8 cellular contexts compared by ENCODE assay signal in genomic region chr19:43532962-43533545, GRCh38. TPM values are rescaled to one million over a fixed set of nuclear protein-coding genes. Genes with fewer than 3 reads are reported as not detected.
DNase-seq lines count a peak whose midpoint lies in the region; ATAC-seq and TF ChIP-seq lines count a peak whose summit lies in the region.

Gene ZNF575, plus strand, starts transcription at chr19:43533188. Its CDS starts 1,235 bp downstream, at chr19:43534423.

- H3K9me3 ChIP-seq in SK-N-SH (no peaks in the 10 kb centered on the region), ovary (no peaks in the 10 kb centered on the region), thyroid gland (no peaks in the 10 kb centered on the region)

- H3K36me3 ChIP-seq in SK-N-SH (replicated peaks in 1 of 2; ENCODE audit: control insufficient read depth in 1 of 2, insufficient read depth in 2 of 2, low read length in 1 of 2): peaks cover 0 to 4% of the 10 kb centered on the region in 2 experiments
- no peaks in the 10 kb centered on the region for H3K36me3 ChIP-seq in ovary
- no peaks in the 10 kb centered on the region for H3K36me3 ChIP-seq in thyroid gland

- H3K27me3 ChIP-seq in SK-N-SH (ENCODE audit: insufficient read depth) (no peaks in the 10 kb centered on the region), ovary (no peaks in the 10 kb centered on the region), thyroid gland (no peaks in the 10 kb centered on the region)

- intact Hi-C loops in head of caudate nucleus (cut with DNase I): loop anchor here (10.0 kb wide), 1 partner anchor 62 kb away; the partner anchor contains the start of genes IRGQ and ZNF576
- intact Hi-C loops in ovary (cut with DNase I): loop anchor here in 1 of 4 donors (5.0 kb wide), 1 partner anchor 64 kb away; the partner anchor contains the start of genes IRGQ and ZNF576
- intact Hi-C loops in thyroid gland (cut with DNase I): loop anchor here (10.0 kb wide), 1 partner anchor 62 kb away; the partner anchor contains the start of genes IRGQ and ZNF576

- H4K20me1 ChIP-seq in SK-N-SH (ENCODE audit: insufficient read depth): no peaks in the 10 kb centered on the region

- CTCF ChIA-PET in HEK293T (lab: Yijun Ruan, JAX) (interaction anchor here (0.6 to 1.9 kb wide), 5 partner anchors 23 to 210 kb away, joined by 3 to 7 read pairs (median 4); no protein-coding TSS in a partner anchor), SK-N-SH (lab: Yijun Ruan, JAX) (interaction anchor here (0.7 to 24.7 kb wide), 5 partner anchors 14 to 136 kb away, joined by 3 to 632 read pairs (median 19); no protein-coding TSS in a partner anchor)

- peaks cover 23% of the 10 kb centered on the region for H3F3A ChIP-seq in SK-N-SH (replicated peaks; ENCODE audit: insufficient read depth)

- H3K4me1 ChIP-seq in SK-N-SH (ENCODE audit: control insufficient read depth in 1 of 2, insufficient read depth in 2 of 2, low read depth in 1 of 2, low read length in 1 of 2) (peaks cover 0 to 10% of the 10 kb centered on the region in 2 experiments; a peak in 1 of 4 replicates), ovary (ENCODE audit: insufficient read depth) (peaks cover 5% of the 10 kb centered on the region), thyroid gland (peaks cover 13 to 39% of the 10 kb centered on the region in 2 donors)

- POLR2A ChIA-PET in HEK293T (lab: Yijun Ruan, JAX): interaction anchor here (1.1 to 1.3 kb wide), 3 partner anchors 13 to 63 kb away, joined by 3 to 8 read pairs (median 5); partner anchors contain the start of genes IRGQ and ZNF576
- POLR2A ChIA-PET in SK-N-SH (lab: Yijun Ruan, JAX): interaction anchor here (0.6 to 1.2 kb wide), 4 partner anchors 47 to 426 kb away, joined by 3 to 6 read pairs (median 4); no protein-coding TSS in a partner anchor

- peak within 1 kb of the TSS; percentile 56; the same call in 1 of the 2 replicates for H3K9ac ChIP-seq in SK-N-SH

- H3K79me2 ChIP-seq in SK-N-SH (ENCODE audit: insufficient read depth): no peaks in the 10 kb centered on the region

- no peak; a peak in 1 of 4 replicates for TF ChIP-seq EP300 in SK-N-SH (IDR thresholded peaks at IDR 0.05; ENCODE audit: borderline replicate concordance in 1 of 2, low read depth in 1 of 2, low read length in 1 of 2)
- TF ChIP-seq EP300 in ovary (IDR thresholded peaks at IDR 0.05): no peak

- peak within 1 kb of the TSS; percentile 74 for H2AFZ ChIP-seq in SK-N-SH (ENCODE audit: low read depth)

- H3K27ac ChIP-seq in SK-N-SH (ENCODE audit: low read depth in 2 of 2, low read length in 1 of 2): peak within 1 kb of the TSS; percentile 78 to 95
- peak within 1 kb of the TSS; percentile 5 to 74 for H3K27ac ChIP-seq in ovary
- peak within 1 kb of the TSS; percentile 87 to 92 (median 90) for H3K27ac ChIP-seq in thyroid gland

- peak; percentile 60 to 68 for ATAC-seq in activated naive CD4-positive, alpha-beta T cell treated with anti-CD3 and anti-CD28 coated beads, Interleukin-2, amount 50 U/mL, for 72 hours

- H3K4me3 ChIP-seq in SK-N-SH (ENCODE audit: low read depth in 2 of 2, low read length in 1 of 2) (peak within 1 kb of the TSS; percentile 59 to 63), ovary (peak within 1 kb of the TSS; percentile 65), thyroid gland (replicated peaks in 1 of 3) (peak within 1 kb of the TSS; percentile 53 to 61 (median 56))

- H3K4me2 ChIP-seq in SK-N-SH: peak within 1 kb of the TSS; percentile 78

- DNase-seq in GM03348 (ENCODE audit: low spot score) (peak; percentile 92), HEK293T (ENCODE audit: extremely low spot score) (peak; percentile 49), MV-4-11 (lab: John Stamatoyannopoulos, UW) (peak; percentile 91), SK-N-SH (peak; percentile 93), head of caudate nucleus (peak; percentile 86 to 97 (median 94)), ovary (peak; percentile 88 to 93 (median 92)), thyroid gland (peak; percentile 92 to 93)
- DNase-seq in activated naive CD4-positive, alpha-beta T cell treated with anti-CD3 and anti-CD28 coated beads, Interleukin-2, amount 50 U/mL, for 72 hours (ENCODE audit: low spot score in 2 of 2): peak; percentile 83 to 87

- 1% methylated on average over 33 of the region's 47 CpGs for WGBS in SK-N-SH (ENCODE audit: low lambda C conversion rate)
- 0 to 1% (median 0%) methylated on average over 33 to 47 of the region's 47 CpGs for WGBS in ovary, 3 donors
- 0% methylated on average over 18 of the region's 47 CpGs for WGBS in thyroid gland, 2 donors

- TF ChIP-seq POLR2A in ovary (IDR thresholded peaks at IDR 0.05): no peak
- TF ChIP-seq POLR2A in thyroid gland (IDR thresholded peaks at IDR 0.05): peak in 1 of 2 donors; percentile 53

- H3K9me3 Mint-ChIP-seq in activated naive CD4-positive, alpha-beta T cell treated with anti-CD3 and anti-CD28 coated beads, Interleukin-2, amount 50 U/mL, for 72 hours: no peaks in the 10 kb centered on the region

- TF ChIP-seq CTCF in SK-N-SH (IDR thresholded peaks at IDR 0.05) (no peak), ovary (IDR thresholded peaks at IDR 0.05) (peak in 1 of 3 donors; percentile 10), thyroid gland (IDR thresholded peaks at IDR 0.05) (peak in 1 of 6 experiments; percentile 7)

- peak within 1 kb of the TSS; percentile 86 to 99 for H3K27ac Mint-ChIP-seq in activated naive CD4-positive, alpha-beta T cell treated with anti-CD3 and anti-CD28 coated beads, Interleukin-2, amount 50 U/mL, for 72 hours

- H3K9me2 ChIP-seq in SK-N-SH: no peaks in the 10 kb centered on the region

- no peak for TF ChIP-seq RAD21 in SK-N-SH (IDR thresholded peaks at IDR 0.05; ENCODE audit: low read length)

- peaks cover 0 to 5% of the 10 kb centered on the region in 2 donors for H3K36me3 Mint-ChIP-seq in activated naive CD4-positive, alpha-beta T cell treated with anti-CD3 and anti-CD28 coated beads, Interleukin-2, amount 50 U/mL, for 72 hours

TF ChIP-seq in HEK293T, 16 proteins besides CTCF, POLR2A, EP300 and RAD21:
- TF ChIP-seq TARDBP (IDR thresholded peaks at IDR 0.05): no peak
- TF ChIP-seq ELF4 (IDR thresholded peaks at IDR 0.05): no peak
- no peak for TF ChIP-seq LEF1 (IDR thresholded peaks at IDR 0.05; ENCODE audit: borderline replicate concordance)
- no peak for TF ChIP-seq PKNOX1 (IDR thresholded peaks at IDR 0.05)
- no peak for TF ChIP-seq FOXA1 (IDR thresholded peaks at IDR 0.05)
- no peak for TF ChIP-seq SUZ12 (IDR thresholded peaks at IDR 0.05)
- no peak for TF ChIP-seq HDGF (IDR thresholded peaks at IDR 0.05; ENCODE audit: borderline replicate concordance)
- TF ChIP-seq SP1 (IDR thresholded peaks at IDR 0.05): no peak
- TF ChIP-seq L3MBTL2 (conservative IDR thresholded peaks at IDR 0.05): no peak
- no peak for TF ChIP-seq ZNF384 (IDR thresholded peaks at IDR 0.05)
- TF ChIP-seq FOXM1 (IDR thresholded peaks at IDR 0.05; ENCODE audit: borderline replicate concordance): no peak
- TF ChIP-seq ARNT (IDR thresholded peaks at IDR 0.05): no peak
- TF ChIP-seq BHLHE40 (IDR thresholded peaks at IDR 0.05; ENCODE audit: borderline replicate concordance): no peak
- no peak for TF ChIP-seq FOXK2 (IDR thresholded peaks at IDR 0.05)

TF ChIP-seq in SK-N-SH, 30 proteins besides CTCF, POLR2A, EP300 and RAD21 (continues in another document):
- TF ChIP-seq MXI1 (IDR thresholded peaks at IDR 0.05; ENCODE audit: low read depth, low read length) (no peak; the same call in 1 of the 2 replicates), EZH2phosphoT487 (IDR thresholded peaks at IDR 0.05; ENCODE audit: borderline replicate concordance, low read depth) (no peak), FOSL2 (IDR thresholded peaks at IDR 0.05; ENCODE audit: borderline replicate concordance, low read depth) (no peak), POLR2AphosphoS5 (IDR thresholded peaks at IDR 0.05; ENCODE audit: low read depth, low read length) (peak; percentile 57), REST (IDR thresholded peaks at IDR 0.05; ENCODE audit: low read depth, low read length) (no peak; the same call in 1 of the 2 replicates), FOXM1 (IDR thresholded peaks at IDR 0.05; ENCODE audit: low read depth) (no peak), GABPA (IDR thresholded peaks at IDR 0.05; ENCODE audit: low read depth) (no peak; the same call in 1 of the 2 replicates), YY1 (IDR thresholded peaks at IDR 0.05; ENCODE audit: low read depth) (peak; percentile 59), SMC3 (IDR thresholded peaks at IDR 0.05; ENCODE audit: low read depth, low read length) (no peak), NFIC (IDR thresholded peaks at IDR 0.05; ENCODE audit: borderline replicate concordance) (no peak), ELF1 (IDR thresholded peaks at IDR 0.05) (0 out of 2 replicates have a peak, but pooled peaks have one; percentile 13), RCOR1 (IDR thresholded peaks at IDR 0.05; ENCODE audit: low read length) (peak; percentile 13; the same call in 1 of the 2 replicates)

RNA-seq across cellular contexts. Expression of gene ZNF575, which starts in this region (rescaled TPM):
- 0.31 and 1.0 TPM in 2 replicates for polyA plus RNA-seq in SK-N-SH (2012; rRNA removed)
- polyA plus RNA-seq in SK-N-SH (2012; cell fraction: cytosol; rRNA removed): 0.46 and 0.85 TPM in 2 replicates
- 1.9 and 3.7 TPM in 2 replicates for polyA plus RNA-seq in SK-N-SH (2012; cell fraction: nucleus; rRNA removed)
- 1 to 10 TPM in 1 of 2 donors, under 1 TPM in 1; 0.98 to 3.3 TPM for total RNA-seq in activated naive CD4-positive, alpha-beta T cell treated with anti-CD3 and anti-CD28 coated beads, Interleukin-2, amount 50 U/mL, for 72 hours
- total RNA-seq in ovary: 1 to 10 TPM; 1.3 to 5.9 (median 3.9) TPM
- 1 to 10 TPM; 1.2 to 1.7 TPM for polyA plus RNA-seq in ovary
- total RNA-seq in thyroid gland: 1 to 10 TPM in 1 of 4 donors, not detected in 3; 1.4 TPM

Comparison
In these comparisons a context has a peak if more than half of its experiments do, and no peak if none do; other contexts are left out.
1. Peak in every context shown above with its lines: DNase-seq, ATAC-seq, H3K4me3 ChIP-seq and H3K27ac ChIP-seq.
2. H3K27ac ChIP-seq: peak in every context shown above with its lines; median percentile 90 in thyroid gland; 86 in SK-N-SH; 40 in ovary.